In the genomic region with DNA sequence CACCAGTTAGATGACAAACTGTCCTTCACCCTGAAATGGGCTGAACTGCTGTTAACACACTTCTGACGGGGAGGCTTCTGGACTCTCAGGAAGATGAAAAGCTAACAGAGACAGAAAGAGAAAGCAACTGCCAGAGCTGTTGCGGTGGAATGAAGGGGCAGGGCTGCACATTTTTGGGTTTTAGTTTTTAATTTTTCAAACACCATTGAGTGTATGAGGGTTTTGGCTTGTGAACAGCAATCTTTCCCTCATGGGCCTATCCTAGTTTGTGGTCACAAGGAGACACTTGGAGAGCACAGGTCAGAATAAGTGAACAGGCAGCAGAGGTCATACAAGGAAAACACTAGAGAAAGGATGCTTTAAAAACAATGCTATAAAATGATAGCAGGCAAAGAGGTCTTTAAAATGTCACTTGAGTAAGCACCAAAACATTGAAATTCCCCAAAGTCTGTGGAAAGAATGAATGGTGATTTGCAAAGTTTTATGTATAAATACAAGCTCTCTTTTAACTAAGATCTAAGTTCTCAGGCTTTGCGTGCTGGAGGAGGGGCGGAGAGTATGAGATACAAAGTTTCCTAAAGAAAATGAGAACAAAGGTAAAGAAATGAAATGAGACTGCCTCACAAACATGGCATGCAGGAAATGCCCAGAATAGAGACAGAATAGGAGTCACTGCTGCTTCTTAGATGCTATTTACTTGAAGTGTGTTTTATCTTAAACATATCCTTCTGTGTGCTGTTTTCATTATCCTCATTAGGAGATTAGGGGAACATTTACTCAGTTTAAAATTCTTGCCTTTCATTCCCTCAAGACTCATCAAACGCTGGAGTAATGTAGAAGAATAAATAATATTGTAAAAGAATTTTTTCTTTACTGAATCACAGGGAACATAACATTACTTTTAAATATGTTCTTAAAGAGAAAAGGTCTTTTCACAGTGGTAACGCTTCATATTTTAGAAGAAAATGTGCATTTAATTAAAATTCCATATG, we compare ENCODE assay signal across 13 cellular contexts.
DNase-seq lines count a peak whose midpoint lies in the region; ATAC-seq and TF ChIP-seq lines count a peak whose summit lies in the region.
"Had no signal": no experiment of that assay in that cellular context is flagged by ENCODE, and none has a peak within 500 bp of the region (broad histone marks: within the 10 kb centered on the region; RNA-seq: fewer than 3 reads in every experiment).

No MANE protein-coding gene starts in this region.

- peaks cover 0 to 6% (median 0%) of the 10 kb centered on the region in 11 donors for H3K9me3 Mint-ChIP-seq in naive thymus-derived CD4-positive, alpha-beta T cell
- H3K9me3 Mint-ChIP-seq: stimulated activated naive CD8-positive, alpha-beta T cell treated with anti-CD3 and anti-CD28 coated beads, Interleukin-15, Interleukin-2, amounts not matched to agents 100 ng/mL and 50 ng/mL, for 24 hours had no signal

- intact Hi-C loops in transverse colon (cut with DNase I; ENCODE audit: low total_unique reads): no loop called here
- intact Hi-C loops in naive thymus-derived CD4-positive, alpha-beta T cell (cut with micrococcal nuclease): no loop called here

- H3K9me3 ChIP-seq in mesodermal cell (ENCODE audit: control insufficient read depth, low read length) (no peaks in the 10 kb centered on the region), transverse colon (peaks cover 0 to under 1% of the 10 kb centered on the region in 2 donors)
- H3K9me3 ChIP-seq in naive thymus-derived CD4-positive, alpha-beta T cell (ENCODE audit: control insufficient read depth in 2 of 3, low read length in 3 of 3): no peaks in the 10 kb centered on the region

- POLR2A ChIA-PET in naive thymus-derived CD4-positive, alpha-beta T cell (lab: Charles Lee): no interaction called here

- no peaks in the 10 kb centered on the region for H3K36me3 Mint-ChIP-seq in naive thymus-derived CD4-positive, alpha-beta T cell
- H3K36me3 Mint-ChIP-seq: CD8-positive, alpha-beta memory T cell had no signal

- 84 to 94% methylated on average over 2 to 3 of the region's 6 CpGs for WGBS in mesodermal cell (ENCODE audit: insufficient coverage in 2 of 2), 2 experiments
- WGBS in transverse colon (ENCODE audit: low coverage in 1 of 2), 2 donors: 56 to 63% methylated on average over 6 of the region's 6 CpGs

- ATAC-seq in HG02981 (IDR thresholded peaks at IDR 0.05; ENCODE audit: unreplicated experiment): no peak
- no peak for ATAC-seq in naive thymus-derived CD4-positive, alpha-beta T cell
- ATAC-seq: HCT116 had no signal

- H3K27ac Mint-ChIP-seq in naive thymus-derived CD4-positive, alpha-beta T cell: peak overlapping the region in 1 of 9 donors; percentile 17
- H3K27ac Mint-ChIP-seq: CD8-positive, alpha-beta memory T cell; stimulated activated naive CD8-positive, alpha-beta T cell treated with anti-CD3 and anti-CD28 coated beads, Interleukin-15, Interleukin-2, amounts not matched to agents 100 ng/mL and 50 ng/mL, for 24 hours had no signal

- TF ChIP-seq EP300 in transverse colon (IDR thresholded peaks at IDR 0.05; ENCODE audit: low read depth): no peak

- H3K27me3 ChIP-seq in transverse colon: no peaks in the 10 kb centered on the region
- H3K27me3 ChIP-seq in naive thymus-derived CD4-positive, alpha-beta T cell (ENCODE audit: control insufficient read depth in 2 of 2, insufficient read depth in 2 of 2, low read length in 2 of 2): no peaks in the 10 kb centered on the region

- peak; percentile 80 for DNase-seq in GM04504 (ENCODE audit: low read depth)
- DNase-seq in cardiac fibroblast (ENCODE audit: low read depth in 2 of 2): peak; percentile 56 to 69
- no peak for DNase-seq in transverse colon
- DNase-seq in MV-4-11 (lab: John Stamatoyannopoulos, UW): no peak
- no peak for DNase-seq in naive thymus-derived CD4-positive, alpha-beta T cell
- DNase-seq: activated CD4-positive, CD25-positive, alpha-beta regulatory T cell; CD8-positive, alpha-beta memory T cell; NCI-H2107; retina had no signal

- peak overlapping the region; percentile 93 for H3K27ac ChIP-seq in mesodermal cell (ENCODE audit: low read depth, low read length, severe bottlenecking)
- peak overlapping the region in 3 of 4 donors; percentile 25 to 38 (median 36) for H3K27ac ChIP-seq in transverse colon
- no peak overlapping the region for H3K27ac ChIP-seq in naive thymus-derived CD4-positive, alpha-beta T cell (ENCODE audit: low read depth, low read length)

- H3K4me1 ChIP-seq in mesodermal cell (ENCODE audit: control insufficient read depth, insufficient read depth, low read length, poor library complexity, severe bottlenecking) (peaks cover 37% of the 10 kb centered on the region), transverse colon (peaks cover 0 to 13% (median 5%) of the 10 kb centered on the region in 4 donors)
- no peaks in the 10 kb centered on the region for H3K4me1 ChIP-seq in naive thymus-derived CD4-positive, alpha-beta T cell (ENCODE audit: control insufficient read depth in 2 of 2, insufficient read depth in 2 of 2, low read length in 2 of 2)

- no peak overlapping the region for H3K4me3 ChIP-seq in cardiac fibroblast (replicated peaks in 1 of 2; ENCODE audit: low read depth in 2 of 2, low read length in 2 of 2)
- H3K4me3 ChIP-seq in mesodermal cell (ENCODE audit: extremely low read depth, insufficient read depth, low read length, poor library complexity, severe bottlenecking): no peak overlapping the region
- no peak overlapping the region for H3K4me3 ChIP-seq in transverse colon
- H3K4me3 ChIP-seq in naive thymus-derived CD4-positive, alpha-beta T cell (ENCODE audit: low read length): no peak overlapping the region

- CTCF ChIA-PET in naive thymus-derived CD4-positive, alpha-beta T cell (lab: Charles Lee): no interaction called here

- TF ChIP-seq POLR2A in transverse colon (IDR thresholded peaks at IDR 0.05): no peak

- H3K27me3 Mint-ChIP-seq in naive thymus-derived CD4-positive, alpha-beta T cell: peaks cover 0 to 5% (median 0%) of the 10 kb centered on the region in 5 donors
- H3K27me3 Mint-ChIP-seq: stimulated activated naive CD8-positive, alpha-beta T cell treated with anti-CD3 and anti-CD28 coated beads, Interleukin-15, Interleukin-2, amounts not matched to agents 100 ng/mL and 50 ng/mL, for 24 hours had no signal

- H3K4me1 Mint-ChIP-seq in naive thymus-derived CD4-positive, alpha-beta T cell: no peaks in the 10 kb centered on the region
- H3K4me1 Mint-ChIP-seq: CD8-positive, alpha-beta memory T cell had no signal

- in situ Hi-C loops in transverse colon (cut with MboI; ENCODE audit: low pct_ligation_motif_present in 1 of 4, low pct_unique_long_range_greater_than_20kb in 1 of 4, low sequenced_read_pairs in 3 of 4): no loop called here

- H3K4me3 Mint-ChIP-seq in naive thymus-derived CD4-positive, alpha-beta T cell: no peak overlapping the region
- H3K4me3 Mint-ChIP-seq: CD8-positive, alpha-beta memory T cell; stimulated activated naive CD8-positive, alpha-beta T cell treated with anti-CD3 and anti-CD28 coated beads, Interleukin-15, Interleukin-2, amounts not matched to agents 100 ng/mL and 50 ng/mL, for 24 hours had no signal

- no peaks in the 10 kb centered on the region for H3K36me3 ChIP-seq in mesodermal cell (ENCODE audit: control insufficient read depth, insufficient read depth, low read length)
- H3K36me3 ChIP-seq in transverse colon: no peaks in the 10 kb centered on the region
- H3K36me3 ChIP-seq in naive thymus-derived CD4-positive, alpha-beta T cell (ENCODE audit: control insufficient read depth in 2 of 3, insufficient read depth in 3 of 3, low read length in 3 of 3): no peaks in the 10 kb centered on the region

- TF ChIP-seq CTCF in cardiac fibroblast (IDR thresholded peaks at IDR 0.05; ENCODE audit: low read depth, low read length) (no peak), transverse colon (IDR thresholded peaks at IDR 0.05) (no peak)

Comparison
In these comparisons a context has a peak if more than half of its experiments do, and no peak if none do; other contexts are left out.
1. DNase-seq: peak in GM04504 (single experiment) and cardiac fibroblast (2 of 2); none in transverse colon (single experiment), MV-4-11 (single experiment) and naive thymus-derived CD4-positive, alpha-beta T cell (0 of 9).